24 cellular contexts compared by ENCODE assay signal in the genomic region with DNA sequence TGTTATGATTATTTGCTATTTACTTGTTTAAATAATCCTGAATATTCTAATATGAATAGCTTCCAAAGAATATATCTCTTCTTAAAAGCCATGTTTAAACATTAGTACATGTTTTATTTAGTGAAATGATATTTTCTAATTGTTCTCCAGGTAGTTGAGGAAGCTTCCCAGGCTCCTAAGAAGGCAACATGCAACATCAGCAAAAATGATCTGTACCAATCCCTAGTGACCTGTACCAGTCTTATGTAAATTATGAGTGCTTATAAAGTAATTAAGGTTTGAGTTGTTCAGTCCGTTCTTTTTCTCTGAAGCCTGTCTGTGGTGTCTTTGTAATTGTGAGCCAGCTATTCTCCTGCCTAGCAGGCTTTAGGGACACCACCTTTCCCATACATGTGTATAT.
"Had no signal": no experiment of that assay in that cellular context is flagged by ENCODE, and none has a peak within 500 bp of the region (broad histone marks: within the 10 kb centered on the region; RNA-seq: fewer than 3 reads in every experiment).

No MANE protein-coding gene starts in this region.

- H3K27ac Mint-ChIP-seq: immature natural killer cell; mesothelial cell of epicardium; naive thymus-derived CD4-positive, alpha-beta T cell had no signal

- H3K4me1 Mint-ChIP-seq: immature natural killer cell, mesothelial cell of epicardium had no signal

- DNase-seq: dermis blood vessel endothelial cell; dorsolateral prefrontal cortex; effector CD4-positive, alpha-beta T cell; effector memory CD4-positive, alpha-beta T cell; foreskin keratinocyte; heart left ventricle; hypothalamus; immature natural killer cell; islet precursor cell; kidney; kidney glomerular epithelial cell; left lung; left ventricle myocardium superior; lower lobe of right lung; mesenchymal stem cell; naive thymus-derived CD4-positive, alpha-beta T cell had no signal

- H3K27me3 ChIP-seq: dorsolateral prefrontal cortex, esophagus muscularis mucosa, foreskin keratinocyte, gastroesophageal sphincter, heart left ventricle, hepatocyte, left lung had no signal

- H3K36me3 ChIP-seq: esophagus muscularis mucosa, gastroesophageal sphincter, lower lobe of right lung had no signal

- H3K27ac ChIP-seq: esophagus muscularis mucosa, foreskin keratinocyte, gastroesophageal sphincter, heart left ventricle, hepatocyte, left lung, lower lobe of right lung had no signal

- FAIRE-seq: colon, endothelial cell of umbilical vein, frontal cortex, kidney had no signal

- H3K36me3 Mint-ChIP-seq: immature natural killer cell had no signal

- H3K4me1 ChIP-seq: foreskin keratinocyte, gastroesophageal sphincter, left lung, lower lobe of right lung had no signal

- H3K4me2 ChIP-seq: hepatocyte had no signal

- H3K4me3 ChIP-seq: coronary artery, dorsolateral prefrontal cortex, esophagus muscularis mucosa, gastroesophageal sphincter, heart left ventricle, hepatocyte, left lung, lower lobe of right lung had no signal

- H3K9me3 ChIP-seq: esophagus muscularis mucosa, gastroesophageal sphincter, heart left ventricle, left lung, lower lobe of right lung had no signal

- H3K27me3 Mint-ChIP-seq: naive thymus-derived CD4-positive, alpha-beta T cell had no signal

- H2AFZ ChIP-seq: hepatocyte had no signal

- H3K9me3 Mint-ChIP-seq: immature natural killer cell had no signal

- ATAC-seq: foreskin keratinocyte; gastroesophageal sphincter; heart left ventricle; left lung; left ventricle myocardium superior; lower lobe of right lung; naive thymus-derived CD4-positive, alpha-beta T cell had no signal

- H3K4me3 Mint-ChIP-seq: immature natural killer cell; mesothelial cell of epicardium; naive thymus-derived CD4-positive, alpha-beta T cell had no signal
